1 cellular context compared by ENCODE assay signal in genomic region chr1:228490120-228491078, GRCh38.
TF ChIP-seq lines count a peak whose summit lies in the region.

No MANE protein-coding gene starts in this region.

TF ChIP-seq in HepG2, 621 proteins besides CTCF, POLR2A, EP300 and RAD21 (continued from another document):
- TF ChIP-seq ARHGAP35 (CRISPR knock-in tag; IDR thresholded peaks at IDR 0.05; ENCODE audit: borderline replicate concordance) (no peak), ATF7-NPFF (CRISPR knock-in tag; IDR thresholded peaks at IDR 0.05; ENCODE audit: low read depth) (no peak), RBM22 (optimal IDR thresholded peaks at IDR 0.05; ENCODE audit: low read length) (no peak), SMAD3 (CRISPR knock-in tag; IDR thresholded peaks at IDR 0.05) (no peak), RBM39 (IDR thresholded peaks at IDR 0.05; ENCODE audit: low read depth, low read length, poor library complexity, severe bottlenecking) (no peak), ZBED4 (CRISPR knock-in tag; IDR thresholded peaks at IDR 0.05; ENCODE audit: borderline replicate concordance) (no peak), PBX2 (CRISPR knock-in tag; IDR thresholded peaks at IDR 0.05) (no peak), TFDP1 (CRISPR knock-in tag; IDR thresholded peaks at IDR 0.05; ENCODE audit: borderline replicate concordance) (no peak), PHF8 (CRISPR knock-in tag; IDR thresholded peaks at IDR 0.05) (no peak), MED1 (CRISPR knock-in tag; IDR thresholded peaks at IDR 0.05) (0 out of 2 replicates have a peak, but pooled peaks have one; percentile 51), STAG1 (CRISPR knock-in tag; IDR thresholded peaks at IDR 0.05) (no peak), REPIN1 (CRISPR knock-in tag; IDR thresholded peaks at IDR 0.05; ENCODE audit: borderline replicate concordance, low read depth) (no peak), ZNF556 (CRISPR knock-in tag; IDR thresholded peaks at IDR 0.05; ENCODE audit: borderline replicate concordance) (no peak), ZNF335 (CRISPR knock-in tag; IDR thresholded peaks at IDR 0.05) (no peak), KDM3A (CRISPR knock-in tag; IDR thresholded peaks at IDR 0.05; ENCODE audit: low read depth) (no peak), MAFG (CRISPR knock-in tag; IDR thresholded peaks at IDR 0.05) (no peak), ZNF367 (CRISPR knock-in tag; IDR thresholded peaks at IDR 0.05; ENCODE audit: borderline replicate concordance) (no peak), HDAC1 (CRISPR knock-in tag; IDR thresholded peaks at IDR 0.05) (no peak), ZSCAN31 (CRISPR knock-in tag; IDR thresholded peaks at IDR 0.05; ENCODE audit: low read depth) (no peak), ZNF30 (CRISPR knock-in tag; IDR thresholded peaks at IDR 0.05) (no peak), ZKSCAN5 (CRISPR knock-in tag; IDR thresholded peaks at IDR 0.05) (no peak)
